9 cellular contexts compared by ENCODE assay signal in the genomic region with DNA sequence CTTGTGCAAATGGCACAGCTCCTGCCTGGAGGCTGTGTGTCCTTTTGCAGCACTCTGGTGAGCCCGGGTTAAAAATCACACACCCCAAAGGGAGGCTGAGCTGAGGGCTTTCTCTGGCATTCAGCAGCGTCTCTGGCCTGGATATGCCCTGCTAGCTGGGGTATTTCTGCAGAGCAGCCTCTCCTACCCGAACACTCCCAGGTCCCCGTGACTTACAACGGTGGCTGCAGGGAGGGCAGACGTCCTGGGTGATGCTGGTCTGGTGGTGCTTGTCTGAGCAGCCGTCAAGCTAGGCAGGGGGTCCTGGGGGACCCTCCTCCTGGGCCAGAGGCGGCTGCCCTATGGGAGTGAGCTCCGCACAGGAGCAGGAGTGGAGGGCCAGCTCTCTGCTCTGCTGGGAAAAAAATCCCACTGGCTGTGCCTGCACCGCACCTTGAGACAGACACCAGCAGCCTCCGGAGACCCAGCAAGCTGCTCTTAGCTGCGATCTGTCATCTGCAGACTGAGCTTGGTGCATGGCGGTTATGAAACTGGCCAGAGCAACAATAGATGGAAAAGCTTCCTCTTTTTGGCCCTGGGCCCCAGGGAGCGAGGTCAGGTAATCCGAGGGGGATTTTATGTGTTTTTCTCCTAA. TPM values are rescaled to one million over a fixed set of nuclear protein-coding genes. Genes with fewer than 3 reads are reported as not detected.
DNase-seq lines count a peak whose midpoint lies in the region; ATAC-seq and TF ChIP-seq lines count a peak whose summit lies in the region.
"Had no signal": no experiment of that assay in that cellular context is flagged by ENCODE, and none has a peak within 500 bp of the region (broad histone marks: within the 10 kb centered on the region; RNA-seq: fewer than 3 reads in every experiment).

No MANE protein-coding gene starts in this region.

- no peak overlapping the region for H3K27ac ChIP-seq in sigmoid colon
- H3K27ac ChIP-seq: C4-2B had no signal

- peak; percentile 59 for ATAC-seq in HG02763 (IDR thresholded peaks at IDR 0.05; ENCODE audit: unreplicated experiment)

- no peak for TF ChIP-seq EP300 in sigmoid colon (IDR thresholded peaks at IDR 0.05)

- H3K4me1 ChIP-seq in NT2/D1 (ENCODE audit: insufficient read depth, insufficient read length) (no peaks in the 10 kb centered on the region), sigmoid colon (no peaks in the 10 kb centered on the region)

- H3K27me3 ChIP-seq in NT2/D1 (ENCODE audit: insufficient read depth, insufficient read length): no peaks in the 10 kb centered on the region
- H3K27me3 ChIP-seq in sigmoid colon: no peaks in the 10 kb centered on the region

- CTCF ChIA-PET in activated CD4-positive, alpha-beta T cell treated with anti-CD3 and anti-CD28 coated beads, Interleukin-2, amount 10 ng/mL, durations not matched to agents 7 days and 5 days (lab: Charles Lee): no interaction called here

- intact Hi-C loops in cardiac septum (cut with DNase I) (no loop called here), sigmoid colon (cut with DNase I) (no loop called here)

- H3K9me3 Mint-ChIP-seq in activated CD4-positive, alpha-beta T cell treated with anti-CD3 and anti-CD28 coated beads, Interleukin-2, amount 10 ng/mL, durations not matched to agents 7 days and 5 days: peaks cover 6% of the 10 kb centered on the region

- WGBS in sigmoid colon, 2 donors: 25 to 42% methylated on average over 15 of the region's 15 CpGs

- H3K9ac ChIP-seq in NT2/D1 (ENCODE audit: insufficient read length, low read depth): peak overlapping the region; percentile 34

- H3K27me3 Mint-ChIP-seq in activated CD4-positive, alpha-beta T cell treated with anti-CD3 and anti-CD28 coated beads, Interleukin-2, amount 10 ng/mL, durations not matched to agents 7 days and 5 days: no peaks in the 10 kb centered on the region

- H3K4me3 ChIP-seq in NT2/D1 (ENCODE audit: insufficient read length, low read depth) (no peak overlapping the region), sigmoid colon (no peak overlapping the region)

- H3K4me3 Mint-ChIP-seq in activated CD4-positive, alpha-beta T cell treated with anti-CD3 and anti-CD28 coated beads, Interleukin-2, amount 10 ng/mL, durations not matched to agents 7 days and 5 days: no peak overlapping the region

- H3K36me3 Mint-ChIP-seq in activated CD4-positive, alpha-beta T cell treated with anti-CD3 and anti-CD28 coated beads, Interleukin-2, amount 10 ng/mL, durations not matched to agents 7 days and 5 days (ENCODE audit: low read depth): peaks cover 39% of the 10 kb centered on the region

- POLR2A ChIA-PET in activated CD4-positive, alpha-beta T cell treated with anti-CD3 and anti-CD28 coated beads, Interleukin-2, amount 10 ng/mL, durations not matched to agents 7 days and 5 days (lab: Charles Lee): no interaction called here

- H3K9me3 ChIP-seq in NT2/D1 (ENCODE audit: insufficient read depth, low read length) (no peaks in the 10 kb centered on the region; the same call in 1 of the 2 replicates), sigmoid colon (peaks cover 0 to 6% (median 0%) of the 10 kb centered on the region in 4 donors)

- H3K27ac Mint-ChIP-seq in activated CD4-positive, alpha-beta T cell treated with anti-CD3 and anti-CD28 coated beads, Interleukin-2, amount 10 ng/mL, durations not matched to agents 7 days and 5 days: peak overlapping the region; percentile 84

- no peak for TF ChIP-seq CTCF in GM10266 (IDR thresholded peaks at IDR 0.05; ENCODE audit: control insufficient read depth, insufficient read depth, low read depth, missing control alignments)
- no peak for TF ChIP-seq CTCF in sigmoid colon (IDR thresholded peaks at IDR 0.05)

- H3K4me1 Mint-ChIP-seq in activated CD4-positive, alpha-beta T cell treated with anti-CD3 and anti-CD28 coated beads, Interleukin-2, amount 10 ng/mL, durations not matched to agents 7 days and 5 days: peaks cover 52% of the 10 kb centered on the region

- peak; percentile 22 for DNase-seq in activated CD4-positive, alpha-beta T cell treated with anti-CD3 and anti-CD28 coated beads, Interleukin-2, amount 10 ng/mL, durations not matched to agents 7 days and 5 days
- no peak for DNase-seq in activated CD4-positive, alpha-beta T cell treated with anti-CD3 and anti-CD28 coated beads for 4 hours
- no peak for DNase-seq in NT2/D1 (ENCODE audit: low read depth, low spot score)
- peak; percentile 83 for DNase-seq in cardiac septum (ENCODE audit: low spot score)
- no peak for DNase-seq in erythroblast (lab: John Stamatoyannopoulos, UW)
- DNase-seq in GM10266 (ENCODE audit: extremely low spot score): no peak
- no peak for DNase-seq in sigmoid colon

- TF ChIP-seq POLR2A in erythroblast (IDR thresholded peaks at IDR 0.05; ENCODE audit: low read length): no peak
- TF ChIP-seq POLR2A in sigmoid colon (IDR thresholded peaks at IDR 0.05): no peak

- H3K36me3 ChIP-seq in NT2/D1 (ENCODE audit: insufficient read depth, insufficient read length, low read length) (no peaks in the 10 kb centered on the region), sigmoid colon (no peaks in the 10 kb centered on the region)

RNA-seq across cellular contexts. Expression of a gene that starts 41.3 kb away (rescaled TPM):
- 10 to 100 TPM; 30.7 to 33.9 TPM for total RNA-seq in activated CD4-positive, alpha-beta T cell treated with anti-CD3 and anti-CD28 coated beads, Interleukin-2, amount 10 ng/mL, durations not matched to agents 7 days and 5 days
- total RNA-seq in cardiac septum (26.8 TPM), sigmoid colon (10 to 100 TPM; 20.8 to 30.6 (median 29.3) TPM)
- polyA plus RNA-seq in sigmoid colon: 10 to 100 TPM; 11.8 to 24.0 (median 21.0) TPM

RNA-seq across cellular contexts. Expression of a gene that starts 43.0 kb away (rescaled TPM):
- 100 to 1,000 TPM in 1 of 2 experiments, 10 to 100 TPM in 1; 99.1 to 107 TPM for total RNA-seq in activated CD4-positive, alpha-beta T cell treated with anti-CD3 and anti-CD28 coated beads, Interleukin-2, amount 10 ng/mL, durations not matched to agents 7 days and 5 days
- total RNA-seq in cardiac septum: 1.5 TPM
- 1 to 10 TPM in 1 of 4 donors, under 1 TPM in 3; 0.28 to 1.8 (median 0.75) TPM for total RNA-seq in sigmoid colon
- 10 to 100 TPM in 1 of 3 donors, under 1 TPM in 1, not detected in 1; 0.92 to 15.0 TPM for polyA plus RNA-seq in sigmoid colon

Comparison
In these comparisons a context has a peak if more than half of its experiments do, and no peak if none do; other contexts are left out.
1. DNase-seq: peak in activated CD4-positive, alpha-beta T cell treated with anti-CD3 and anti-CD28 coated beads, Interleukin-2, amount 10 ng/mL, durations not matched to agents 7 days and 5 days (single experiment) and cardiac septum (single experiment); none in activated CD4-positive, alpha-beta T cell treated with anti-CD3 and anti-CD28 coated beads for 4 hours (0 of 2), NT2/D1 (single experiment), erythroblast (0 of 2), GM10266 (single experiment) and sigmoid colon (single experiment).
2. RNA of a gene that starts 43.0 kb away (total RNA-seq): 99.1 to 107 TPM in activated CD4-positive, alpha-beta T cell treated with anti-CD3 and anti-CD28 coated beads, Interleukin-2, amount 10 ng/mL, durations not matched to agents 7 days and 5 days; 1.5 TPM in cardiac septum (single experiment) and 0.28 to 1.8 TPM in sigmoid colon; every median in the first group is over 10 times any median in the second.